Comparison of ENCODE assay signal across 8 cellular contexts in genomic region chr10:96370575-96371157, GRCh38. TPM values are rescaled to one million over a fixed set of nuclear protein-coding genes. Genes with fewer than 3 reads are reported as not detected.
DNase-seq lines count a peak whose midpoint lies in the region; ATAC-seq lines count a peak whose summit lies in the region.

No MANE protein-coding gene starts in this region.

- WGBS in iPS DF 6.9 (ENCODE audit: insufficient coverage, insufficient read length), result no CpG with 5 or more reads among the region's 16 CpGs

- H3K27ac ChIP-seq in iPS DF 6.9 (ENCODE audit: low read length), result no peak overlapping the region

- no peaks in the 10 kb centered on the region for H3K9me3 ChIP-seq in iPS DF 6.9 (ENCODE audit: control insufficient read depth, insufficient read depth, low read length)

- H3K27me3 ChIP-seq in iPS DF 6.9 (ENCODE audit: control insufficient read depth, insufficient read depth, low read length), result no peaks in the 10 kb centered on the region

- DNase-seq in EH (ENCODE audit: low read depth) (peak; percentile 51), LHCN-M2 (ENCODE audit: low read depth) (peak; percentile 34), SW480 (ENCODE audit: low spot score) (peak; percentile 69), astrocyte of the hippocampus (ENCODE audit: low read depth, low spot score) (peak; percentile 71), iPS DF 6.9 (ENCODE audit: low read depth, low spot score) (peak; percentile 71), cortex of kidney (lab: John Stamatoyannopoulos, UW) (no peak)
- peak; percentile 15 to 58 (median 18) for DNase-seq in stimulated activated CD4-positive, alpha-beta T cell treated with anti-CD3 and anti-CD28 coated beads, Interleukin-12 subunit alpha, Interleukin-12 subunit beta, amount 100 ng/mL, for 48 hours (ENCODE audit: low read depth in 2 of 3, low spot score in 1 of 3)

- ATAC-seq in GM18498 (IDR thresholded peaks at IDR 0.05; ENCODE audit: unreplicated experiment), result no peak

- no peaks in the 10 kb centered on the region for H3K36me3 ChIP-seq in iPS DF 6.9 (ENCODE audit: control insufficient read depth, insufficient read depth, low read length)

- H3K4me1 ChIP-seq in iPS DF 6.9 (ENCODE audit: control insufficient read depth, insufficient read depth, low read length), result peaks cover 5% of the 10 kb centered on the region

- no peak overlapping the region for H3K4me3 ChIP-seq in iPS DF 6.9 (ENCODE audit: low read length)

RNA-seq across cellular contexts. Expression of gene OPALIN, which starts 11.9 kb away (rescaled TPM):
- total RNA-seq in LHCN-M2 (2014; rRNA removed), result not detected in 2 replicates
- polyA plus RNA-seq in LHCN-M2 (2012), result not detected
